ENCODE assay signal across 8 cellular contexts in the genomic region with DNA sequence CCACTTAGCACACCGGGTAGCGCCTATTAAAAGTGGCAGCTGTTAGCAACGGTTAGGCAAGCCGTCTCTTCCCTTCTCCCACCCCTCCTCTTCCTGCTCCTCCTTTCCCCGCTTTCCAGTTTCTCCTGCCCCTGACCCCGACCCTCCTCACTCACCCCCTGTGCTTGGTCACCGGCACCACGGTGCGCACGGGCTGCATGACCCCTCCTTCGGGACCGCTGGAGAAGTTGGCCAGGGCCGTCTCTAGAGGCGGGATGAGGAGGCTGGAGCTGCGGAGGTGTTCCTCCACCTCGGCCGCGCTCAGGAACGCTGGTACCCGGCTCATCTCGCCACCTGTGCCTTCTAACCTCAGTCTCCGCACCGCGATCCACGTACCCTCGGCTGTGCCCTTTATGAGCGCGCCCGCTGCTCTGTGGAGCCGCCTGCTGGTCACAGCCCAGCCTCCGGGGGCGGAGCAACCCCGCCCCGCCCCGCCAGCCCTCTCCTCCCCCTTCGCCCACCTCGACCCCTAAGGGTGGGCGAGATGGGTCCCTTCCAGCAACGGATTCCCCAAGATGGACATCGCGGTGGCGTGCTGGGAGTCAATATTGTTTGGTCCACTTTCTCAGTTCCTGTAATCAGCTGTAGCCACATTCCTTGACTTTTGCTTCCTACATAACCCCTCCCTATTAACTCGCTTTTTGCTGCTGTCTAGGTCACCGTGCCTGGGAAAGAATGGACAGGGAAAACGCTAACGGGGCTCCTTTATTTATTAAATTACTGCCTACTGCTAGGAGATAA. TPM values are rescaled to one million over a fixed set of nuclear protein-coding genes. Genes with fewer than 3 reads are reported as not detected.
A peak's percentile ranks its signal among the peaks of the same experiment; 100 is the strongest.
DNase-seq lines count a peak whose midpoint lies in the region; ATAC-seq and TF ChIP-seq lines count a peak whose summit lies in the region.

A gene (minus strand): TSS at position 364 of the 780 bp plus-strand sequence. CDS start 39 bp downstream, at position 325.

- CTCF ChIA-PET in PC-3 (lab: Charles Lee) = no interaction called here

- ATAC-seq in HG03280 (IDR thresholded peaks at IDR 0.05; ENCODE audit: unreplicated experiment) = peak; percentile 56
- ATAC-seq in PC-3 = peak; percentile 79
- no peak for ATAC-seq in HG03045 (IDR thresholded peaks at IDR 0.05; ENCODE audit: unreplicated experiment)
- ATAC-seq in HG03139 (IDR thresholded peaks at IDR 0.05; ENCODE audit: unreplicated experiment) = no peak

- peak; percentile 90 for TF ChIP-seq CTCF in GM12864 (IDR thresholded peaks at IDR 0.05; ENCODE audit: low read depth, low read length, missing control alignments)
- peak; percentile 69 for TF ChIP-seq CTCF in PC-3 (conservative IDR thresholded peaks at IDR 0.05; ENCODE audit: low read depth, low read length)
- TF ChIP-seq CTCF in ascending aorta (IDR thresholded peaks at IDR 0.05) = peak; percentile 65 to 91 (median 85)

- no peak within 1 kb of the TSS for H3K27ac ChIP-seq in PC-3 (ENCODE audit: low read length)
- peak within 1 kb of the TSS in 1 of 2 donors; percentile 24 for H3K27ac ChIP-seq in ascending aorta
- H3K27ac ChIP-seq in iPS DF 6.9 (ENCODE audit: low read length) = no peak within 1 kb of the TSS

- BruUV-seq in PC-3 (replicated peaks; lab: Mats Ljungman, UMichigan) = no TSS peak

- H3K27me3 ChIP-seq in PC-3 (ENCODE audit: low read length) = peaks cover 42% of the 10 kb centered on the region
- no peaks in the 10 kb centered on the region for H3K27me3 ChIP-seq in ascending aorta
- 0 out of 2 replicates have a peak, but pooled peaks cover 1% of the 10 kb centered on the region for H3K27me3 ChIP-seq in iPS DF 6.9 (ENCODE audit: control insufficient read depth, insufficient read depth, low read length)

- no peak within 1 kb of the TSS for H3K9ac ChIP-seq in PC-3 (ENCODE audit: low read length)

- no peaks in the 10 kb centered on the region for H3F3A ChIP-seq in PC-3 (ENCODE audit: low read length, unreplicated experiment)

- H3K4me3 ChIP-seq in GM12864 (ENCODE audit: low read depth, low read length) (peak within 1 kb of the TSS; percentile 48), PC-3 (ENCODE audit: low read length) (peak within 1 kb of the TSS; percentile 50; the same call in 1 of the 2 replicates), ascending aorta (peak within 1 kb of the TSS; percentile 56 to 62), iPS DF 6.9 (ENCODE audit: low read length) (peak within 1 kb of the TSS; percentile 75), skeletal muscle cell (ENCODE audit: low read depth, low read length) (peak within 1 kb of the TSS; percentile 36)

- H3K9me3 ChIP-seq in PC-3 (ENCODE audit: low read length) = no peaks in the 10 kb centered on the region
- no peaks in the 10 kb centered on the region for H3K9me3 ChIP-seq in ascending aorta
- no peaks in the 10 kb centered on the region for H3K9me3 ChIP-seq in iPS DF 6.9 (ENCODE audit: control insufficient read depth, insufficient read depth, low read length)

- WGBS in iPS DF 6.9 (ENCODE audit: insufficient coverage, insufficient read length) = no CpG with 5 or more reads among the region's 46 CpGs

- DNase-seq in GM12864 (ENCODE audit: low read depth) = no peak
- peak; percentile 37 for DNase-seq in PC-3
- peak in 1 of 2 donors; percentile 70 for DNase-seq in ascending aorta (ENCODE audit: low spot score in 2 of 2)
- DNase-seq in iPS DF 6.9 (ENCODE audit: low read depth, low spot score) = no peak
- DNase-seq in skeletal muscle cell (ENCODE audit: low read depth) = no peak

- no peaks in the 10 kb centered on the region for H3K4me1 ChIP-seq in PC-3 (ENCODE audit: insufficient read depth, low read length)
- no peaks in the 10 kb centered on the region for H3K4me1 ChIP-seq in ascending aorta
- no peaks in the 10 kb centered on the region; the same call in 1 of the 2 replicates for H3K4me1 ChIP-seq in iPS DF 6.9 (ENCODE audit: control insufficient read depth, insufficient read depth, low read length)

- H3K4me2 ChIP-seq in PC-3 (ENCODE audit: low read length) = peak within 1 kb of the TSS; percentile 67

- H4K20me1 ChIP-seq in PC-3 (ENCODE audit: low read length) = no peaks in the 10 kb centered on the region

- no peaks in the 10 kb centered on the region for H3K9me2 ChIP-seq in PC-3 (replicated peaks; ENCODE audit: low read length)

- no peaks in the 10 kb centered on the region for H3K79me2 ChIP-seq in PC-3 (ENCODE audit: low read length)

- H3K36me3 ChIP-seq in PC-3 (ENCODE audit: low read depth, low read length) = no peaks in the 10 kb centered on the region
- H3K36me3 ChIP-seq in ascending aorta = no peaks in the 10 kb centered on the region
- H3K36me3 ChIP-seq in iPS DF 6.9 (ENCODE audit: control insufficient read depth, insufficient read depth, low read length) = no peaks in the 10 kb centered on the region

- intact Hi-C loops in PC-3 (cut with micrococcal nuclease) (loop anchor here (1.0 to 5.0 kb wide), 2 partner anchors 91 to 121 kb away; no protein-coding TSS in a partner anchor), ascending aorta (cut with DNase I) (loop anchor here (1.0 kb wide), 2 partner anchors 90 to 120 kb away; a partner anchor contains a TSS)

- peak within 1 kb of the TSS; percentile 53; the same call in 1 of the 2 replicates for H2AFZ ChIP-seq in PC-3 (ENCODE audit: low read length)

- POLR2A ChIA-PET in PC-3 (lab: Charles Lee; ENCODE audit: unreplicated experiment) = interaction anchor here (0.6 kb wide), 1 partner anchor 969 kb away, joined by 8 read pairs; no protein-coding TSS in a partner anchor

RNA-seq across cellular contexts. Expression of the gene that starts here (rescaled TPM):
- not detected in 2 replicates for total RNA-seq in PC-3 (2014; rRNA removed)
- not detected for total RNA-seq in ascending aorta

Comparison
In these comparisons a context has a peak if more than half of its experiments do, and no peak if none do; other contexts are left out.
1. Peak in DNase-seq, ATAC-seq, H3K4me3 ChIP-seq and H3K4me2 ChIP-seq in PC-3; RNA of the gene not detected or under 1 TPM.